In the genomic region with DNA sequence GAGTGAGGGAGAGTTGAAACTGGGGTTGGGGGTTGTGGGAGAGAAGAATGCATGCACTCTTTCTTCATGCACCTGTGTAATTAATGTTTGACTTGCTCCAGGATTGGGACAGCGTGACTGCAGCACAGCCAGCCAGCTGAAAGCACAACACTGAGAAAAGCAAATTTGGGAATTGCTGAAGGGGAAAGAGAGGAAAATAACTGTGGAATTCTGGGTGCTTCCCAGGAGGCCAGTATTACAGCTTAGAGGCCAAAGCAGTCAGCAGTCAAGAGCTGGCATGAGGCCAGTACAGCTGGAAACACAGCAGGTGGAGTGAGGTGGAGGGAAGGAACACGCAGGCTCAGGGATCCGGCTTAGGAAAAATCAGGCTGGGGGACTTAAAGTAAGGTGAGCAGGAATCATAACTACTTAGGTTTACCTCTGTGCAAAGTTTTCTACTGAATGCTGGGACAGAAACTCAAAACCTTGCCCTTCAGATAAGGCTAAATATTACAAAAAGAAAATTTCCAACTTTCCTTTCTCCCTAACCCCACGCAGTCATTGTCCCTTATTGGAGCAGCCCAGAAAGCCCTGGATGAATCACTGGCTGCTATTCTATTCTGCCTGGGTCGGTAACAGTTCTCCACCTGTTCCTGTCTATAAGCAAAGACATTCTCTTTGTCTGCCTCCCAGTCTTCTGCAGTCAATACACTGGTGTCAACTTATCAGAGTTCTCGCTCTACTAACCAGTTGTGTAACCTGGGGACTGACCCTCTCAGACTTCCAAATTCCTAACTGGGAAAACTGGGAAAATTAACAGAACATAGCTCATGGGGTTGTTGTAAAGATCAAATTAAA, we compare ENCODE assay signal across 1 cellular context.
TF ChIP-seq lines count a peak whose summit lies in the region.

No MANE protein-coding gene starts in this region.

TF ChIP-seq in WTC11, 78 proteins besides CTCF, POLR2A, EP300 and RAD21 (continued from another document):
- TF ChIP-seq, protein P1, sequence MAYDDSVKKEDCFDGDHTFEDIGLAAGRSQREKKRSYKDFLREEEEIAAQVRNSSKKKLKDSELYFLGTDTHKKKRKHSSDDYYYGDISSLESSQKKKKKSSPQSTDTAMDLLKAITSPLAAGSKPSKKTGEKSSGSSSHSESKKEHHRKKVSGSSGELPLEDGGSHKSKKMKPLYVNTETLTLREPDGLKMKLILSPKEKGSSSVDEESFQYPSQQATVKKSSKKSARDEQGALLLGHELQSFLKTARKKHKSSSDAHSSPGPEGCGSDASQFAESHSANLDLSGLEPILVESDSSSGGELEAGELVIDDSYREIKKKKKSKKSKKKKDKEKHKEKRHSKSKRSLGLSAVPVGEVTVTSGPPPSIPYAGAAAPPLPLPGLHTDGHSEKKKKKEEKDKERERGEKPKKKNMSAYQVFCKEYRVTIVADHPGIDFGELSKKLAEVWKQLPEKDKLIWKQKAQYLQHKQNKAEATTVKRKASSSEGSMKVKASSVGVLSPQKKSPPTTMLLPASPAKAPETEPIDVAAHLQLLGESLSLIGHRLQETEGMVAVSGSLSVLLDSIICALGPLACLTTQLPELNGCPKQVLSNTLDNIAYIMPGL (CRISPR knock-in tag; IDR thresholded peaks at IDR 0.05) = no peak
- TF ChIP-seq, protein P2, sequence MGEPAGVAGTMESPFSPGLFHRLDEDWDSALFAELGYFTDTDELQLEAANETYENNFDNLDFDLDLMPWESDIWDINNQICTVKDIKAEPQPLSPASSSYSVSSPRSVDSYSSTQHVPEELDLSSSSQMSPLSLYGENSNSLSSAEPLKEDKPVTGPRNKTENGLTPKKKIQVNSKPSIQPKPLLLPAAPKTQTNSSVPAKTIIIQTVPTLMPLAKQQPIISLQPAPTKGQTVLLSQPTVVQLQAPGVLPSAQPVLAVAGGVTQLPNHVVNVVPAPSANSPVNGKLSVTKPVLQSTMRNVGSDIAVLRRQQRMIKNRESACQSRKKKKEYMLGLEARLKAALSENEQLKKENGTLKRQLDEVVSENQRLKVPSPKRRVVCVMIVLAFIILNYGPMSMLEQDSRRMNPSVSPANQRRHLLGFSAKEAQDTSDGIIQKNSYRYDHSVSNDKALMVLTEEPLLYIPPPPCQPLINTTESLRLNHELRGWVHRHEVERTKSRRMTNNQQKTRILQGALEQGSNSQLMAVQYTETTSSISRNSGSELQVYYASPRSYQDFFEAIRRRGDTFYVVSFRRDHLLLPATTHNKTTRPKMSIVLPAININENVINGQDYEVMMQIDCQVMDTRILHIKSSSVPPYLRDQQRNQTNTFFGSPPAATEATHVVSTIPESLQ (CRISPR knock-in tag; IDR thresholded peaks at IDR 0.05) = no peak
- TF ChIP-seq PRRX2 (CRISPR knock-in tag; IDR thresholded peaks at IDR 0.05) = no peak
- TF ChIP-seq TEAD4 (CRISPR knock-in tag; IDR thresholded peaks at IDR 0.05) = no peak
